In the genomic region with DNA sequence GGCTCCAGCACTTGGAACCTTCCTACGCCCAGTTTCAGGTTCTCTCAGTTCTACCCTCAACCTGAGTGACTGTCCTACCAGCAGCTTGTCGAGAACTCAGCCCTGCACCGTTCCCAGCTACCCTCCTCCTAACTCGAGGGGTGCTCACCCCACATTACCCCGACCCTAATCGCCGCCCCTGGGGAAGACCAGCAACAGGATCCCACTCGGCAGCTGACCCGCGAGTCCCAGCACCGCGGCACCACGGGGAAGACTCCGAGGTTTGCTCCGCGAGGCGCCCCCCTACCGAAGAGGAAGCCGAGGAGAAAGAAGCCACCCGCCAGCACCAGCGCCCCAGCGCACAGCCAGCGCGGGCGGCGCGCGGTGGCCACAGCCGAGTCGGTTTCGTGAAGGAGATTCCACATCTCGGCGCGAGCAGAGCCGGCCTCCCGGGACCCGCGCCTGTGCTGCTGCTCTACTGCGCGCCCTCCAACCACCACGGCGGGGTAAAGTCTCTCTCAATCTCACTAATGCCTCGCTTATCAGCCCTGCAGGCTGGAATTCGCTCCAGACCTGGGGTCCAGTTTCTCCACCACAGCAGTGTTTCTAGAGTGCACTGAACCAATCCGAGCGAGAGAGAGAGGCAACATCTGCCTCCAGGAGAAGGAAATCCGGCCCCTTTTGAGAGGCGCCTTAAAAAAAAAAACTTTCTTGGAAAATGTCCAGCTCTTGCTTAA, we compare ENCODE assay signal across 8 cellular contexts. TPM values are rescaled to one million over a fixed set of nuclear protein-coding genes. Genes with fewer than 3 reads are reported as not detected.
DNase-seq lines count a peak whose midpoint lies in the region; ATAC-seq and TF ChIP-seq lines count a peak whose summit lies in the region.

A gene (minus strand): TSS at position 597 of the 716 bp plus-strand sequence. CDS start 193 bp downstream, at position 404.

- H2BK5ac ChIP-seq in neuronal stem cell (ENCODE audit: low read length), result no peak within 1 kb of the TSS

- H3K4me2 ChIP-seq in neuronal stem cell (ENCODE audit: insufficient read depth, low read length, poor library complexity, severe bottlenecking), result peak within 1 kb of the TSS; percentile 60

- H3K18ac ChIP-seq in neuronal stem cell (ENCODE audit: low read length), result peak within 1 kb of the TSS; percentile 64

- no peaks in the 10 kb centered on the region for H3K4me1 ChIP-seq in BE2C
- no peaks in the 10 kb centered on the region for H3K4me1 ChIP-seq in neuronal stem cell (ENCODE audit: control insufficient read depth in 2 of 2, insufficient read depth in 1 of 2, low read depth in 1 of 2, low read length in 2 of 2)

- no peak within 1 kb of the TSS for H4K91ac ChIP-seq in neuronal stem cell (ENCODE audit: low read depth, low read length, poor library complexity)

- no peaks in the 10 kb centered on the region for H3K79me1 ChIP-seq in neuronal stem cell (ENCODE audit: low read depth, low read length)

- WGBS in neuronal stem cell (ENCODE audit: extremely low coverage in 2 of 2, insufficient read length in 2 of 2, insufficient replicate concordance in 1 of 2), 2 donors, result no CpG with 5 or more reads among the region's 48 CpGs

- H2AK5ac ChIP-seq in neuronal stem cell (ENCODE audit: low read depth, low read length), result no peak within 1 kb of the TSS

- TF ChIP-seq CTCF in BE2C (IDR thresholded peaks at IDR 0.05; ENCODE audit: low read depth, low read length) (no peak), epithelial cell of proximal tubule (conservative IDR thresholded peaks at IDR 0.05; ENCODE audit: low read depth, low read length) (no peak)

- no peaks in the 10 kb centered on the region for H3K9me3 ChIP-seq in BE2C
- H3K9me3 ChIP-seq in neuronal stem cell (replicated peaks in 1 of 2; ENCODE audit: control insufficient read depth in 2 of 2, insufficient read depth in 1 of 2, low read depth in 1 of 2, low read length in 2 of 2), result no peaks in the 10 kb centered on the region

- no peak within 1 kb of the TSS for H2BK15ac ChIP-seq in neuronal stem cell (ENCODE audit: low read length)

- no peak within 1 kb of the TSS for H3K14ac ChIP-seq in neuronal stem cell (ENCODE audit: low read length)

- no peak within 1 kb of the TSS for H3K4ac ChIP-seq in neuronal stem cell (ENCODE audit: low read length)

- no peak within 1 kb of the TSS for H3K27ac ChIP-seq in neuronal stem cell (replicated peaks; ENCODE audit: low read length)

- H3K23ac ChIP-seq in neuronal stem cell (ENCODE audit: low read depth, low read length, poor library complexity), result no peak within 1 kb of the TSS

- no peak within 1 kb of the TSS for H2BK120ac ChIP-seq in neuronal stem cell (ENCODE audit: low read depth, low read length)

- DNase-seq in BE2C (peak; percentile 11), KBM-7 (peak; percentile 48), epithelial cell of proximal tubule (ENCODE audit: low read depth) (no peak), neuronal stem cell (ENCODE audit: low spot score) (peak; percentile 5), NCI-H510A treated with DMSO at 0.1 percent for 48 hours (lab: John Stamatoyannopoulos, UW) (no peak)
- no peak for DNase-seq in effector CD4-positive, alpha-beta T cell

- H3K27me3 ChIP-seq in BE2C, result no peaks in the 10 kb centered on the region
- H3K27me3 ChIP-seq in neuronal stem cell (ENCODE audit: control insufficient read depth in 3 of 3, insufficient read depth in 3 of 3, low read depth in 1 of 3, low read length in 3 of 3), result no peaks in the 10 kb centered on the region

- peak within 1 kb of the TSS; percentile 44 for H3K9ac ChIP-seq in neuronal stem cell (ENCODE audit: low read depth, low read length, poor library complexity)

- ATAC-seq in HG02678 (IDR thresholded peaks at IDR 0.05; ENCODE audit: unreplicated experiment), result no peak
- no peak for ATAC-seq in HG03196 (IDR thresholded peaks at IDR 0.05; ENCODE audit: unreplicated experiment)

- in situ Hi-C loops in KBM-7 (cut with MboI; ENCODE audit: low pct_unique_long_range_greater_than_20kb, low sequenced_read_pairs), result no loop called here

- no peak within 1 kb of the TSS for H2AFZ ChIP-seq in neuronal stem cell (ENCODE audit: low read length)

- H3K36me3 ChIP-seq in BE2C (no peaks in the 10 kb centered on the region), neuronal stem cell (replicated peaks in 1 of 2; ENCODE audit: control insufficient read depth in 2 of 2, insufficient read depth in 2 of 2, low read length in 2 of 2) (no peaks in the 10 kb centered on the region)

- H3K4me3 ChIP-seq in BE2C (ENCODE audit: low read depth, low read length), result no peak within 1 kb of the TSS
- peak within 1 kb of the TSS; percentile 62 for H3K4me3 ChIP-seq in epithelial cell of proximal tubule (ENCODE audit: low read depth, low read length)
- H3K4me3 ChIP-seq in neuronal stem cell (ENCODE audit: low read length in 2 of 2), result peak within 1 kb of the TSS in 1 of 2 donors; percentile 69

- no peak within 1 kb of the TSS for H4K8ac ChIP-seq in neuronal stem cell (ENCODE audit: low read depth, low read length)

- H2BK12ac ChIP-seq in neuronal stem cell (ENCODE audit: low read length), result no peak within 1 kb of the TSS

RNA-seq across cellular contexts. Expression of the gene that starts here (rescaled TPM):
- not detected for polyA plus RNA-seq in BE2C (2012; ENCODE audit: insufficient read depth, insufficient read length, low read depth)
- not detected in 2 replicates for total RNA-seq in epithelial cell of proximal tubule
- 0.74 TPM for polyA plus RNA-seq in neuronal stem cell (2013, experiment 1 of 2)
- 0.39 TPM for polyA plus RNA-seq in neuronal stem cell (2013, experiment 2 of 2)

Comparison
In these comparisons a context has a peak if more than half of its experiments do, and no peak if none do; other contexts are left out.
1. DNase-seq: peak in BE2C (single experiment), KBM-7 (single experiment) and neuronal stem cell (single experiment); none in epithelial cell of proximal tubule (single experiment), effector CD4-positive, alpha-beta T cell (single experiment) and NCI-H510A treated with DMSO at 0.1 percent for 48 hours (single experiment).